In genomic region chr2:28594369-28595108, GRCh38 we compare ENCODE assay signal across 8 cellular contexts.
DNase-seq lines count a peak whose midpoint lies in the region; ATAC-seq, FAIRE-seq and TF ChIP-seq lines count a peak whose summit lies in the region.

No MANE protein-coding gene starts in this region.

- no peak for TF ChIP-seq EP300 in H1 (IDR thresholded peaks at IDR 0.05; ENCODE audit: borderline replicate concordance in 1 of 2, low read depth in 2 of 2, low read length in 2 of 2)

- DNase-seq in GM18507 (ENCODE audit: extremely low spot score, insufficient read length, low read depth) (peak; percentile 64), HUDEP-2 (lab: John Stamatoyannopoulos, UW; ENCODE audit: unreplicated experiment in 76 of 76) (peak in 63 of 76 experiments; percentile 3 to 76 (median 39)), NOMO-1 (lab: John Stamatoyannopoulos, UW; ENCODE audit: unreplicated experiment in 2 of 2) (peak; percentile 77 to 87), H1 (ENCODE audit: low read depth in 1 of 2, low spot score in 2 of 2) (peak; percentile 70 to 95), mesenchymal stem cell (peak; percentile 82)
- DNase-seq in activated CD8-positive, alpha-beta memory T cell treated with anti-CD3 and anti-CD28 coated beads for 24 hours = peak; percentile 94
- DNase-seq in stimulated activated CD8-positive, alpha-beta memory T cell treated with anti-CD3 and anti-CD28 coated beads, Interleukin-12 subunit alpha, Interleukin-12 subunit beta, amount 100 ng/mL, for 1 hour (ENCODE audit: low read depth) = peak; percentile 85

- H3K4me3 ChIP-seq in H1 (ENCODE audit: extremely low read depth in 1 of 4, insufficient read depth in 2 of 4, low read depth in 3 of 4, low read length in 4 of 4) = no peak overlapping the region
- H3K4me3 ChIP-seq in mesenchymal stem cell (ENCODE audit: insufficient read depth in 1 of 2, low read depth in 1 of 2, low read length in 2 of 2) = no peak overlapping the region

- H2AFZ ChIP-seq in H1 (ENCODE audit: low read length) (peak overlapping the region; percentile 92), mesenchymal stem cell (ENCODE audit: low read depth, low read length) (no peak overlapping the region)

- H4K20me1 ChIP-seq in H1 (replicated peaks in 1 of 2; ENCODE audit: control insufficient read depth in 1 of 2, insufficient read depth in 2 of 2, low read length in 2 of 2) = no peaks in the 10 kb centered on the region

- no peak overlapping the region for H3K14ac ChIP-seq in H1 (ENCODE audit: insufficient read length)
- peak overlapping the region in 1 of 2 experiments; percentile 12 for H3K14ac ChIP-seq in mesenchymal stem cell (ENCODE audit: low read length in 2 of 2)

- H2BK12ac ChIP-seq in H1 (ENCODE audit: low read depth, low read length) (peak overlapping the region; percentile 45; the same call in 1 of the 2 replicates), mesenchymal stem cell (ENCODE audit: low read length in 2 of 2) (peak overlapping the region; percentile 14 to 93)

- peak overlapping the region; percentile 73; the same call in 1 of the 2 replicates for H2BK15ac ChIP-seq in H1 (ENCODE audit: low read length)
- no peak overlapping the region for H2BK15ac ChIP-seq in mesenchymal stem cell (ENCODE audit: low read depth, poor library complexity, severe bottlenecking)

- TF ChIP-seq CTCF in H1 (IDR thresholded peaks at IDR 0.05; ENCODE audit: control extremely low read depth in 1 of 3, insufficient read depth in 1 of 3, low read depth in 1 of 3, low read length in 3 of 3) = peak; percentile 80 to 84 (median 83)

- no peaks in the 10 kb centered on the region for H3K79me1 ChIP-seq in H1 (ENCODE audit: low read depth, low read length)
- H3K79me1 ChIP-seq in mesenchymal stem cell (replicated peaks; ENCODE audit: low read length, poor library complexity, severe bottlenecking) = no peaks in the 10 kb centered on the region

- H3K27me3 ChIP-seq in H1 (replicated peaks in 1 of 4; ENCODE audit: control insufficient read depth in 3 of 4, extremely low read depth in 1 of 4, insufficient read depth in 3 of 4, low read length in 3 of 4) (no peaks in the 10 kb centered on the region), mesenchymal stem cell (ENCODE audit: control insufficient read depth in 1 of 2, insufficient read depth in 1 of 2, low read length in 2 of 2) (no peaks in the 10 kb centered on the region)

- H3K23ac ChIP-seq in H1 (ENCODE audit: insufficient read length) (no peak overlapping the region), mesenchymal stem cell (ENCODE audit: low read length in 2 of 2) (no peak overlapping the region)

- H3K56ac ChIP-seq in H1 (replicated peaks; ENCODE audit: insufficient read length, low read depth, low read length) = no peak overlapping the region

- H4K91ac ChIP-seq in H1 (replicated peaks; ENCODE audit: insufficient read length, low read length) (no peak overlapping the region), mesenchymal stem cell (ENCODE audit: low read length) (peak overlapping the region; percentile 93)

- H2AK5ac ChIP-seq in H1 (ENCODE audit: low read depth, low read length) (no peak overlapping the region), mesenchymal stem cell (ENCODE audit: low read length, severe bottlenecking) (peak overlapping the region; percentile 13)

- H3K27ac ChIP-seq in H1 (ENCODE audit: low read depth, low read length) (no peak overlapping the region), mesenchymal stem cell (ENCODE audit: low read length, poor library complexity, severe bottlenecking) (peak overlapping the region; percentile 37)

- POLR2A ChIA-PET in H1 (lab: Charles Lee; ENCODE audit: partially characterized antibody) = interaction anchor here (0.9 to 2.8 kb wide), 6 partner anchors 12 to 301 kb away, joined by 3 to 13 read pairs (median 4); partner anchors contain the start of gene PPP1CB

- H3K4me1 ChIP-seq in H1 (replicated peaks in 1 of 4; ENCODE audit: control insufficient read depth in 3 of 4, insufficient read depth in 4 of 4, low read length in 3 of 4) = peaks cover 0 to 10% (median 3%) of the 10 kb centered on the region in 4 experiments; a peak in 5 of 7 replicates
- peaks cover 16% of the 10 kb centered on the region for H3K4me1 ChIP-seq in mesenchymal stem cell (ENCODE audit: control insufficient read depth, insufficient read depth, low read depth, low read length)

- no peak for TF ChIP-seq POLR2A in H1 (IDR thresholded peaks at IDR 0.05; ENCODE audit: control extremely low read depth in 1 of 2, low read depth in 2 of 2, low read length in 2 of 2)

- WGBS in H1 (ENCODE audit: extremely low coverage in 1 of 2, insufficient coverage in 1 of 2, insufficient read length in 1 of 2, insufficient replicate concordance in 2 of 2, low coverage in 1 of 2, low lambda C conversion rate in 2 of 2, missing lambda C conversion rate in 1 of 2), 2 experiments = 53% methylated on average over 17 of the region's 17 CpGs; no CpG with 5 or more reads in 1 of the 2 experiments
- 43% methylated on average over 17 of the region's 17 CpGs for WGBS in mesenchymal stem cell

- no peak overlapping the region for H4K5ac ChIP-seq in H1 (ENCODE audit: insufficient read length, low read depth, low read length)

- no peaks in the 10 kb centered on the region for H3K23me2 ChIP-seq in H1 (ENCODE audit: low read depth, low read length)

- H2BK5ac ChIP-seq in H1 (ENCODE audit: low read depth, low read length) (no peak overlapping the region), mesenchymal stem cell (ENCODE audit: low read depth, low read length, poor library complexity, severe bottlenecking) (no peak overlapping the region)

- no peak overlapping the region for H3K9ac ChIP-seq in H1 (replicated peaks in 1 of 4; ENCODE audit: extremely low read depth in 1 of 4, low read depth in 3 of 4, low read length in 3 of 4)
- peak overlapping the region; percentile 35 for H3K9ac ChIP-seq in mesenchymal stem cell (ENCODE audit: low read length)

- H3K4ac ChIP-seq in H1 (replicated peaks; ENCODE audit: insufficient read length, low read depth, low read length) = no peak overlapping the region
- H3K4ac ChIP-seq in mesenchymal stem cell (ENCODE audit: low read depth in 1 of 2, low read length in 2 of 2) = peak overlapping the region in 1 of 2 experiments; percentile 90

- TF ChIP-seq RAD21 in H1 (IDR thresholded peaks at IDR 0.05 in 1 of 2, conservative IDR thresholded peaks at IDR 0.05 in 1 of 2; ENCODE audit: low read depth in 2 of 2, low read length in 2 of 2) = peak; percentile 86 to 88

- FAIRE-seq in GM18507 (lab: Jason Lieb, UNC) = peak; percentile 91
- no peak for FAIRE-seq in H1 (lab: Jason Lieb, UNC)

- H3K4me2 ChIP-seq in H1 (ENCODE audit: insufficient read depth in 1 of 2, low read depth in 2 of 2, low read length in 2 of 2) (peak overlapping the region in 1 of 2 experiments; percentile 47; a peak in 2 of 4 replicates), mesenchymal stem cell (ENCODE audit: low read length, poor library complexity, severe bottlenecking) (no peak overlapping the region)

- CTCF ChIA-PET in H1 (lab: Charles Lee; ENCODE audit: partially characterized antibody) = interaction anchor here (0.5 to 5.1 kb wide), 39 partner anchors 10 to 447 kb away, joined by 3 to 81 read pairs (median 5); partner anchors contain the start of gene PPP1CB

- H3K9me3 ChIP-seq in H1 (ENCODE audit: insufficient read depth in 2 of 2, low read depth in 1 of 2, low read length in 1 of 2) (no peaks in the 10 kb centered on the region), mesenchymal stem cell (ENCODE audit: control insufficient read depth, low read length) (no peaks in the 10 kb centered on the region)

- no peaks in the 10 kb centered on the region for H3K79me2 ChIP-seq in H1 (ENCODE audit: control insufficient read depth in 1 of 2, insufficient read depth in 2 of 2, low read length in 2 of 2)

- ATAC-seq in HG02763 (IDR thresholded peaks at IDR 0.05; ENCODE audit: unreplicated experiment) = no peak

- no peak overlapping the region for H4K8ac ChIP-seq in H1 (ENCODE audit: extremely low read depth, insufficient read depth, low read length)
- H4K8ac ChIP-seq in mesenchymal stem cell (ENCODE audit: low read length) = peak overlapping the region; percentile 94

- H3K18ac ChIP-seq in H1 (ENCODE audit: extremely low read depth, low read length) (no peak overlapping the region), mesenchymal stem cell (ENCODE audit: low read depth in 1 of 2, low read length in 2 of 2) (peak overlapping the region; percentile 40 to 75)

- H2BK120ac ChIP-seq in H1 (replicated peaks; ENCODE audit: low read depth, low read length) (no peak overlapping the region), mesenchymal stem cell (ENCODE audit: low read depth, low read length) (no peak overlapping the region)

- no peak overlapping the region for H2BK20ac ChIP-seq in H1 (ENCODE audit: low read length)

- no peaks in the 10 kb centered on the region for H3K36me3 ChIP-seq in H1 (ENCODE audit: control insufficient read depth in 2 of 4, insufficient read depth in 4 of 4, low read length in 3 of 4)
- no peaks in the 10 kb centered on the region for H3K36me3 ChIP-seq in mesenchymal stem cell (ENCODE audit: control insufficient read depth in 1 of 2, insufficient read depth in 2 of 2, low read depth in 1 of 2, low read length in 2 of 2)

TF ChIP-seq in H1, 55 proteins besides CTCF, POLR2A, EP300 and RAD21:
- TF ChIP-seq JUND (IDR thresholded peaks at IDR 0.05; ENCODE audit: low read length) (peak; percentile 15; the same call in 1 of the 2 replicates), CBX5 (IDR thresholded peaks at IDR 0.05; ENCODE audit: low read depth, low read length) (no peak), BACH1 (IDR thresholded peaks at IDR 0.05; ENCODE audit: low read length) (0 out of 2 replicates have a peak, but pooled peaks have one; percentile 16), SIN3A (conservative IDR thresholded peaks at IDR 0.05 in 1 of 2, IDR thresholded peaks at IDR 0.05 in 1 of 2; ENCODE audit: low read depth in 1 of 2, low read length in 2 of 2) (peak in 1 of 2 experiments; percentile 66; a peak in 1 of 4 replicates), KDM4A (IDR thresholded peaks at IDR 0.05; ENCODE audit: low read depth, low read length, severe bottlenecking) (no peak)

Comparison
In these comparisons a context has a peak if more than half of its experiments do, and no peak if none do; other contexts are left out.
1. DNase-seq: peak in every context shown above with its lines; median percentile 94 in activated CD8-positive, alpha-beta memory T cell treated with anti-CD3 and anti-CD28 coated beads for 24 hours; 85 in stimulated activated CD8-positive, alpha-beta memory T cell treated with anti-CD3 and anti-CD28 coated beads, Interleukin-12 subunit alpha, Interleukin-12 subunit beta, amount 100 ng/mL, for 1 hour; 82 in H1; 82 in NOMO-1; 82 in mesenchymal stem cell; 64 in GM18507; 39 in HUDEP-2.